Comparison of ENCODE assay signal across 17 cellular contexts in genomic region chr1:98103617-98104284, GRCh38.
DNase-seq lines count a peak whose midpoint lies in the region; ATAC-seq and TF ChIP-seq lines count a peak whose summit lies in the region.
"Had no signal": no experiment of that assay in that cellular context is flagged by ENCODE, and none has a peak within 500 bp of the region (broad histone marks: within the 10 kb centered on the region; RNA-seq: fewer than 3 reads in every experiment).

No MANE protein-coding gene starts in this region.

- peak; percentile 14; the same call in 1 of the 2 replicates for TF ChIP-seq RAD21 in HCT116 (IDR thresholded peaks at IDR 0.05; ENCODE audit: low read depth)

- H3K9ac ChIP-seq in HCT116 (ENCODE audit: low read length) (no peak overlapping the region), Karpas-422 (ENCODE audit: low read length) (no peak overlapping the region)

- TF ChIP-seq CTCF in AG09309 (IDR thresholded peaks at IDR 0.05; ENCODE audit: control insufficient read depth, insufficient read depth, low read depth, low read length, missing control alignments) (peak; percentile 14), HCT116 (IDR thresholded peaks at IDR 0.05 in 2 of 3, conservative IDR thresholded peaks at IDR 0.05 in 1 of 3; ENCODE audit: borderline replicate concordance in 1 of 3, insufficient read depth in 1 of 3, low read depth in 2 of 3, low read length in 2 of 3) (no peak), hepatocyte (IDR thresholded peaks at IDR 0.05; ENCODE audit: poor library complexity) (no peak)

- H3K4me1 ChIP-seq in HCT116 (ENCODE audit: control insufficient read depth in 1 of 2, insufficient read depth in 2 of 2, low read length in 2 of 2) = no peaks in the 10 kb centered on the region
- H3K4me1 ChIP-seq in hepatocyte (ENCODE audit: insufficient read depth) = no peaks in the 10 kb centered on the region
- no peaks in the 10 kb centered on the region for H3K4me1 ChIP-seq in Karpas-422 (ENCODE audit: low read length)
- H3K4me1 ChIP-seq: right lobe of liver had no signal

- H3K27me3 ChIP-seq in HCT116 (ENCODE audit: insufficient read depth, low read length) (no peaks in the 10 kb centered on the region), hepatocyte (no peaks in the 10 kb centered on the region), Karpas-422 (ENCODE audit: low read length) (no peaks in the 10 kb centered on the region)
- H3K27me3 ChIP-seq: esophagus muscularis mucosa, right lobe of liver, SJSA1 had no signal

- DNase-seq in AG09309 (ENCODE audit: low read depth) (no peak), HCT116 (ENCODE audit: low read depth, low spot score) (no peak), astrocyte of the hippocampus (ENCODE audit: low read depth, low spot score) (peak; percentile 12), iris pigment epithelial cell (ENCODE audit: low read depth) (peak; percentile 51), hepatocyte (ENCODE audit: low spot score) (no peak), Karpas-422 (no peak)
- DNase-seq: activated CD4-positive, alpha-beta T cell treated with anti-CD3 and anti-CD28 coated beads for 1 hour; activated effector memory CD4-positive, alpha-beta T cell treated with anti-CD3 and anti-CD28 coated beads, Interleukin-2, amount 50 U/mL, for 16 hours; KBM-7; right lobe of liver; stimulated activated CD4-positive, alpha-beta T cell treated with anti-CD3 and anti-CD28 coated beads, Interleukin-2, amount 100 ng/mL, for 48 hours; T-helper 9 cell had no signal

- H2AFZ ChIP-seq in HCT116 (ENCODE audit: low read depth, low read length, poor library complexity, severe bottlenecking) (no peak overlapping the region), hepatocyte (no peak overlapping the region), Karpas-422 (ENCODE audit: low read length) (no peak overlapping the region)

- H3K9me3 ChIP-seq in HCT116 (ENCODE audit: control insufficient read depth in 1 of 2, insufficient read depth in 1 of 2, low read depth in 1 of 2, low read length in 2 of 2) = peaks cover 7 to 11% of the 10 kb centered on the region in 2 experiments; a peak in 3 of 4 replicates
- H3K9me3 ChIP-seq in hepatocyte (ENCODE audit: low read depth) = peaks cover 6% of the 10 kb centered on the region
- peaks cover 6% of the 10 kb centered on the region; the same call in 1 of the 2 replicates for H3K9me3 ChIP-seq in Karpas-422 (ENCODE audit: low read length)
- H3K9me3 ChIP-seq: right lobe of liver had no signal

- intact Hi-C loops in HCT116 (cut with micrococcal nuclease) = no loop called here

- WGBS in hepatocyte (ENCODE audit: low lambda C conversion rate, missing lambda C conversion rate) = 54% methylated on average over 5 of the region's 5 CpGs

- BruUV-seq in HCT116 (replicated peaks; lab: Mats Ljungman, UMichigan) = no TSS peak

- H3K79me2 ChIP-seq in HCT116 (ENCODE audit: insufficient read depth, low read length) = no peaks in the 10 kb centered on the region
- H3K79me2 ChIP-seq in hepatocyte = no peaks in the 10 kb centered on the region
- no peaks in the 10 kb centered on the region for H3K79me2 ChIP-seq in Karpas-422 (ENCODE audit: low read length)

- CTCF ChIA-PET in HCT116 (lab: Charles Lee) = interaction anchor here (1.6 kb wide), 1 partner anchor 365 kb away, joined by 3 read pairs; no protein-coding TSS in a partner anchor

- TF ChIP-seq POLR2A in HCT116 (IDR thresholded peaks at IDR 0.05; ENCODE audit: borderline replicate concordance, extremely low read depth, insufficient read depth, insufficient read length) = no peak

- H3K9me2 ChIP-seq in HCT116 (ENCODE audit: insufficient read depth) (no peaks in the 10 kb centered on the region), hepatocyte (replicated peaks; ENCODE audit: insufficient read depth) (no peaks in the 10 kb centered on the region), Karpas-422 (replicated peaks; ENCODE audit: insufficient read depth, low read length) (no peaks in the 10 kb centered on the region)

- H3K4me3 ChIP-seq in AG09309 (ENCODE audit: control insufficient read depth, low read depth, low read length) (no peak overlapping the region), HCT116 (replicated peaks in 1 of 2; ENCODE audit: low read depth in 1 of 2, low read length in 2 of 2) (no peak overlapping the region), hepatocyte (no peak overlapping the region), Karpas-422 (ENCODE audit: low read length) (no peak overlapping the region)
- H3K4me3 ChIP-seq: esophagus muscularis mucosa, right lobe of liver, SJSA1 had no signal

- H4K20me1 ChIP-seq in HCT116 (ENCODE audit: insufficient read depth) (no peaks in the 10 kb centered on the region), hepatocyte (ENCODE audit: insufficient read depth, poor library complexity, severe bottlenecking) (no peaks in the 10 kb centered on the region), Karpas-422 (ENCODE audit: insufficient read depth, low read depth, low read length) (no peaks in the 10 kb centered on the region)

- H3K4me2 ChIP-seq in HCT116 (ENCODE audit: low read length) (no peak overlapping the region), hepatocyte (no peak overlapping the region), Karpas-422 (ENCODE audit: low read depth, low read length, poor library complexity, severe bottlenecking) (no peak overlapping the region)

- POLR2A ChIA-PET in HCT116 (lab: Charles Lee) = interaction anchor here (1.1 kb wide), 1 partner anchor 10 kb away, joined by 3 read pairs; no protein-coding TSS in a partner anchor

- ATAC-seq in HCT116 (no peak), HG02623 (IDR thresholded peaks at IDR 0.05; ENCODE audit: unreplicated experiment) (no peak), HG02678 (IDR thresholded peaks at IDR 0.05; ENCODE audit: unreplicated experiment) (no peak)

- no peak overlapping the region for H3K27ac ChIP-seq in HCT116 (ENCODE audit: low read depth, low read length)
- no peak overlapping the region for H3K27ac ChIP-seq in hepatocyte
- H3K27ac ChIP-seq in Karpas-422 (ENCODE audit: low read length) = no peak overlapping the region
- H3K27ac ChIP-seq: esophagus muscularis mucosa, HL-60, right lobe of liver, SJSA1 had no signal

- H3K36me3 ChIP-seq in HCT116 (ENCODE audit: control insufficient read depth in 1 of 2, insufficient read depth in 2 of 2, low read length in 2 of 2) = no peaks in the 10 kb centered on the region
- H3K36me3 ChIP-seq in hepatocyte (replicated peaks; ENCODE audit: insufficient read depth, low read depth) = no peaks in the 10 kb centered on the region
- no peaks in the 10 kb centered on the region for H3K36me3 ChIP-seq in Karpas-422 (ENCODE audit: insufficient read depth, low read length)
- H3K36me3 ChIP-seq: esophagus muscularis mucosa, right lobe of liver, SJSA1 had no signal

- RAD21 ChIA-PET in HCT116 (lab: Charles Lee; ENCODE audit: low non-redundant PET in 1 of 2, low total read pairs in 2 of 2, uncharacterized antibody in 2 of 2, unreplicated experiment in 2 of 2) = no interaction called here

TF ChIP-seq in HCT116, 20 proteins besides CTCF, POLR2A, EP300 and RAD21:
- TF ChIP-seq FOSL1 (IDR thresholded peaks at IDR 0.05; ENCODE audit: low read depth) = no peak

Comparison
In these comparisons a context has a peak if more than half of its experiments do, and no peak if none do; other contexts are left out.
1. DNase-seq: peak in astrocyte of the hippocampus (single experiment) and iris pigment epithelial cell (single experiment); none in AG09309 (single experiment), HCT116 (single experiment), hepatocyte (single experiment) and Karpas-422 (single experiment).